In genomic region chr6:18265787-18266523, GRCh38 we compare ENCODE assay signal across 1 cellular context.
A peak's percentile ranks its signal among the peaks of the same experiment; 100 is the strongest.
TF ChIP-seq lines count a peak whose summit lies in the region.

No MANE protein-coding gene starts in this region.

TF ChIP-seq in HepG2, 621 proteins besides CTCF, POLR2A, EP300 and RAD21 (continued from another document):
- TF ChIP-seq CSRNP1 (CRISPR knock-in tag; IDR thresholded peaks at IDR 0.05), result 0 out of 2 replicates have a peak, but pooled peaks have one; percentile 29
